In genomic region chr5:131957721-131958483, GRCh38 we compare ENCODE assay signal across 1 cellular context.
TF ChIP-seq lines count a peak whose summit lies in the region.

No MANE protein-coding gene starts in this region.

TF ChIP-seq in WTC11, 78 proteins besides CTCF, POLR2A, EP300 and RAD21 (continued from another document):
- TF ChIP-seq ZNF532 (CRISPR knock-in tag; IDR thresholded peaks at IDR 0.05; ENCODE audit: borderline replicate concordance): no peak
- TF ChIP-seq IRF2 (CRISPR knock-in tag; IDR thresholded peaks at IDR 0.05; ENCODE audit: borderline replicate concordance, low read depth): no peak
- TF ChIP-seq ATF2 (CRISPR knock-in tag; IDR thresholded peaks at IDR 0.05; ENCODE audit: borderline replicate concordance, low read depth): no peak
- TF ChIP-seq, protein P1, sequence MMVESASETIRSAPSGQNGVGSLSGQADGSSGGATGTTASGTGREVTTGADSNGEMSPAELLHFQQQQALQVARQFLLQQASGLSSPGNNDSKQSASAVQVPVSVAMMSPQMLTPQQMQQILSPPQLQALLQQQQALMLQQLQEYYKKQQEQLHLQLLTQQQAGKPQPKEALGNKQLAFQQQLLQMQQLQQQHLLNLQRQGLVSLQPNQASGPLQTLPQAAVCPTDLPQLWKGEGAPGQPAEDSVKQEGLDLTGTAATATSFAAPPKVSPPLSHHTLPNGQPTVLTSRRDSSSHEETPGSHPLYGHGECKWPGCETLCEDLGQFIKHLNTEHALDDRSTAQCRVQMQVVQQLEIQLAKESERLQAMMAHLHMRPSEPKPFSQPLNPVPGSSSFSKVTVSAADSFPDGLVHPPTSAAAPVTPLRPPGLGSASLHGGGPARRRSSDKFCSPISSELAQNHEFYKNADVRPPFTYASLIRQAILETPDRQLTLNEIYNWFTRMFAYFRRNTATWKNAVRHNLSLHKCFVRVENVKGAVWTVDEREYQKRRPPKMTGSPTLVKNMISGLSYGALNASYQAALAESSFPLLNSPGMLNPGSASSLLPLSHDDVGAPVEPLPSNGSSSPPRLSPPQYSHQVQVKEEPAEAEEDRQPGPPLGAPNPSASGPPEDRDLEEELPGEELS (CRISPR knock-in tag; IDR thresholded peaks at IDR 0.05): no peak
- no peak for TF ChIP-seq FOXP1 (CRISPR knock-in tag; IDR thresholded peaks at IDR 0.05; ENCODE audit: borderline replicate concordance)
